17 cellular contexts compared by ENCODE assay signal in the genomic region with DNA sequence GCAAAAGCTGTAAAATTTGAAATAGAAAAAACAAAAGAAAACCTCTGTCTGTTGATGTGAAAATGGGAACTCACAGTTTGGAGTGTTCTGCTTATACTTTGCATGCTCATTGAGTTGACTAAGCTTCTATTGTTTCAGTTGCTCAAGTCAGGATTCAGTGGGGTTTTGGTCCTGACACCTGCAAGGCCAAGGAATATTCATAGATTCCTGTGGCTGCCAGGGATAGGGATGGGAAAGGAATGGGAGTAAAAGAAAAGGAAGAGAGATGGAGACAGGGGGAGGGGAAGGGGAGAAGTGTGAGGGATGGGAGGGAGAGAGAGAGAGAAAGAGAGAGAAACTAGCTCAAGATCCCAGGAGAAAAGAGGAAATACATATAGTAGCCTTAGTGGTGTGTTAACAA. TPM values are rescaled to one million over a fixed set of nuclear protein-coding genes. Genes with fewer than 3 reads are reported as not detected.
A peak's percentile ranks its signal among the peaks of the same experiment; 100 is the strongest.
DNase-seq lines count a peak whose midpoint lies in the region; ATAC-seq, FAIRE-seq and TF ChIP-seq lines count a peak whose summit lies in the region.
"Had no signal": no experiment of that assay in that cellular context is flagged by ENCODE, and none has a peak within 500 bp of the region (broad histone marks: within the 10 kb centered on the region; RNA-seq: fewer than 3 reads in every experiment).

No MANE protein-coding gene starts in this region.

- DNase-seq in A549 (ENCODE audit: low read depth in 1 of 2, low spot score in 1 of 2), result no peak
- peak; percentile 15 for DNase-seq in fibroblast of the aortic adventitia (ENCODE audit: low read depth)
- no peak for DNase-seq in HepG2 (ENCODE audit: low spot score)
- DNase-seq in spleen, result no peak
- DNase-seq in activated CD4-positive, alpha-beta memory T cell treated with anti-CD3 and anti-CD28 coated beads, Interleukin-2, amount 10 ng/mL, durations not matched to agents 7 days and 5 days, result no peak
- no peak for DNase-seq in GM12892 (ENCODE audit: insufficient read length)
- DNase-seq: BE2C; CD4-positive, alpha-beta T cell; GF-D8; NCI-H1105; NCI-H1694; NCI-H2081 treated with DMSO at 0.1 percent for 48 hours; NCI-H510A treated with DMSO at 0.1 percent for 48 hours had no signal

- no peaks in the 10 kb centered on the region for H4K20me1 ChIP-seq in HepG2 (ENCODE audit: insufficient read depth, low read length)

- H3K27me3 ChIP-seq in HUES64 (ENCODE audit: insufficient read depth, low read length) (no peaks in the 10 kb centered on the region), HepG2 (ENCODE audit: control insufficient read depth in 1 of 2, insufficient read depth in 2 of 2, low read length in 2 of 2) (no peaks in the 10 kb centered on the region), spleen (replicated peaks in 1 of 7) (no peaks in the 10 kb centered on the region)
- H3K27me3 ChIP-seq: BE2C had no signal

- no peaks in the 10 kb centered on the region for H3K9me3 Mint-ChIP-seq in activated CD4-positive, alpha-beta memory T cell treated with anti-CD3 and anti-CD28 coated beads, Interleukin-2, amount 10 ng/mL, durations not matched to agents 7 days and 5 days
- H3K9me3 Mint-ChIP-seq: CD4-positive, alpha-beta T cell had no signal

- no peak for TF ChIP-seq POLR2A in A549 (IDR thresholded peaks at IDR 0.05; ENCODE audit: low read length)
- TF ChIP-seq POLR2A in HepG2 (IDR thresholded peaks at IDR 0.05; ENCODE audit: insufficient read depth in 1 of 2, low read depth in 2 of 2, low read length in 2 of 2), result no peak
- no peak for TF ChIP-seq POLR2A in spleen (IDR thresholded peaks at IDR 0.05)
- TF ChIP-seq POLR2A in GM12892 (IDR thresholded peaks at IDR 0.05; ENCODE audit: low read depth, low read length), result no peak

- H3K36me3 Mint-ChIP-seq in activated CD4-positive, alpha-beta memory T cell treated with anti-CD3 and anti-CD28 coated beads, Interleukin-2, amount 10 ng/mL, durations not matched to agents 7 days and 5 days (ENCODE audit: low read depth), result no peaks in the 10 kb centered on the region

- ATAC-seq in A549 (no peak), HepG2 (no peak), HG02970 (IDR thresholded peaks at IDR 0.05; ENCODE audit: low FRiP score, unreplicated experiment) (no peak)

- intact Hi-C loops in HepG2 (cut with micrococcal nuclease; ENCODE audit: unreplicated experiment), result no loop called here
- intact Hi-C loops in spleen (cut with DNase I; ENCODE audit: low total_unique reads), result no loop called here

- POLR2A ChIA-PET in A549 (lab: Yijun Ruan, JAX) (no interaction called here), HepG2 (lab: Yijun Ruan, JAX) (no interaction called here)
- POLR2A ChIA-PET in activated CD4-positive, alpha-beta memory T cell treated with anti-CD3 and anti-CD28 coated beads, Interleukin-2, amount 10 ng/mL, durations not matched to agents 7 days and 5 days (lab: Charles Lee), result no interaction called here

- H3K9ac ChIP-seq in HUES64 (ENCODE audit: low read depth, low read length) (no peak overlapping the region), HepG2 (ENCODE audit: insufficient read depth, low read depth, low read length) (no peak overlapping the region)

- FAIRE-seq in A549 (lab: Jason Lieb, UNC) (no peak), HepG2 (lab: Jason Lieb, UNC) (no peak), GM12892 (lab: Jason Lieb, UNC) (no peak)
- FAIRE-seq: H54, HTR-8/SVneo had no signal

- no peak overlapping the region for H3K4me3 Mint-ChIP-seq in activated CD4-positive, alpha-beta memory T cell treated with anti-CD3 and anti-CD28 coated beads, Interleukin-2, amount 10 ng/mL, durations not matched to agents 7 days and 5 days
- H3K4me3 Mint-ChIP-seq: CD4-positive, alpha-beta T cell had no signal

- H3K79me2 ChIP-seq in HepG2 (ENCODE audit: insufficient read depth, low read length), result no peaks in the 10 kb centered on the region

- BruUV-seq in HepG2 (replicated peaks; lab: Mats Ljungman, UMichigan), result no TSS peak

- no peaks in the 10 kb centered on the region for H3K27me3 Mint-ChIP-seq in activated CD4-positive, alpha-beta memory T cell treated with anti-CD3 and anti-CD28 coated beads, Interleukin-2, amount 10 ng/mL, durations not matched to agents 7 days and 5 days

- no peak overlapping the region for H3K27ac Mint-ChIP-seq in activated CD4-positive, alpha-beta memory T cell treated with anti-CD3 and anti-CD28 coated beads, Interleukin-2, amount 10 ng/mL, durations not matched to agents 7 days and 5 days
- H3K27ac Mint-ChIP-seq: CD4-positive, alpha-beta T cell had no signal

- H3K4me2 ChIP-seq in A549, result no peak overlapping the region
- H3K4me2 ChIP-seq in HepG2 (ENCODE audit: low read depth, low read length), result no peak overlapping the region

- H3K36me3 ChIP-seq in HUES64 (ENCODE audit: insufficient read depth, low read length), result no peaks in the 10 kb centered on the region
- no peaks in the 10 kb centered on the region for H3K36me3 ChIP-seq in HepG2 (replicated peaks in 1 of 2; ENCODE audit: control insufficient read depth in 1 of 2, insufficient read depth in 2 of 2, low read length in 2 of 2)
- H3K36me3 ChIP-seq in spleen, result no peaks in the 10 kb centered on the region
- H3K36me3 ChIP-seq: BE2C had no signal

- H3K27ac ChIP-seq in A549 (peak overlapping the region; percentile 28 to 55; a peak in 3 of 6 replicates), HUES64 (ENCODE audit: low read depth, low read length) (peak overlapping the region; percentile 83), HepG2 (ENCODE audit: extremely low read length, insufficient read depth, low read length) (no peak overlapping the region), spleen (no peak overlapping the region)

- peaks cover 17% of the 10 kb centered on the region; the same call in 2 of the 3 replicates for H3K4me1 ChIP-seq in A549
- peaks cover 22% of the 10 kb centered on the region for H3K4me1 ChIP-seq in HUES64 (ENCODE audit: insufficient read depth, low read length)
- H3K4me1 ChIP-seq in HepG2 (ENCODE audit: insufficient read depth, low read length), result peaks cover 7% of the 10 kb centered on the region
- no peaks in the 10 kb centered on the region for H3K4me1 ChIP-seq in spleen
- H3K4me1 ChIP-seq: BE2C had no signal

- H3K4me3 ChIP-seq in A549 (peak overlapping the region; percentile 26; the same call in 2 of the 3 replicates), HUES64 (ENCODE audit: low read length) (no peak overlapping the region), fibroblast of the aortic adventitia (ENCODE audit: low read depth, low read length) (no peak overlapping the region), HepG2 (replicated peaks in 1 of 3; ENCODE audit: insufficient read depth in 1 of 3, low read depth in 2 of 3, low read length in 3 of 3) (no peak overlapping the region), spleen (no peak overlapping the region)

- H2AFZ ChIP-seq in HepG2 (ENCODE audit: low read length), result no peak overlapping the region

- no peak for TF ChIP-seq CTCF in A549 (IDR thresholded peaks at IDR 0.05)
- TF ChIP-seq CTCF in fibroblast of the aortic adventitia (IDR thresholded peaks at IDR 0.05; ENCODE audit: insufficient read depth, low read length), result no peak
- no peak for TF ChIP-seq CTCF in HepG2 (CRISPR knock-in tag; IDR thresholded peaks at IDR 0.05)
- no peak for TF ChIP-seq CTCF in spleen (IDR thresholded peaks at IDR 0.05 in 8 of 11, conservative IDR thresholded peaks at IDR 0.05 in 3 of 11)

- TF ChIP-seq RAD21 in A549 (conservative IDR thresholded peaks at IDR 0.05 in 1 of 2, IDR thresholded peaks at IDR 0.05 in 1 of 2) (no peak), HepG2 (CRISPR knock-in tag; IDR thresholded peaks at IDR 0.05) (no peak)

- TF ChIP-seq EP300 in A549 (IDR thresholded peaks at IDR 0.05) (no peak), HepG2 (IDR thresholded peaks at IDR 0.05; ENCODE audit: low read depth in 2 of 2, low read length in 2 of 2) (no peak), HepG2 (CRISPR knock-in tag; IDR thresholded peaks at IDR 0.05; ENCODE audit: borderline replicate concordance) (no peak)

- in situ Hi-C loops in HepG2 (cut with HindIII; ENCODE audit: extremely low pct_ligation_motif_present, low pct_unique_long_range_greater_than_20kb), result no loop called here

- no peaks in the 10 kb centered on the region for H3K4me1 Mint-ChIP-seq in activated CD4-positive, alpha-beta memory T cell treated with anti-CD3 and anti-CD28 coated beads, Interleukin-2, amount 10 ng/mL, durations not matched to agents 7 days and 5 days

- CTCF ChIA-PET in A549 (lab: Yijun Ruan, JAX) (no interaction called here), HepG2 (lab: Yijun Ruan, JAX; ENCODE audit: low intra/inter-chr PET ratio, low total read pairs) (no interaction called here)
- CTCF ChIA-PET in activated CD4-positive, alpha-beta memory T cell treated with anti-CD3 and anti-CD28 coated beads, Interleukin-2, amount 10 ng/mL, durations not matched to agents 7 days and 5 days (lab: Charles Lee), result no interaction called here

- no peaks in the 10 kb centered on the region for H3K9me3 ChIP-seq in A549
- no peaks in the 10 kb centered on the region for H3K9me3 ChIP-seq in HUES64 (ENCODE audit: insufficient read depth, low read depth, low read length)
- H3K9me3 ChIP-seq in HepG2 (ENCODE audit: low read length), result no peaks in the 10 kb centered on the region
- no peaks in the 10 kb centered on the region for H3K9me3 ChIP-seq in spleen
- H3K9me3 ChIP-seq: BE2C had no signal

RNA-seq across cellular contexts. Expression of a gene that starts 1.3 kb away (rescaled TPM):
- polyA plus RNA-seq in A549 (2011; rRNA removed) (59.3 and 61.3 TPM in 2 replicates), A549 (2017; fragmentation: RNase III; extraction: RNeasy Plus Mini Kit Qiagen cat#74134 plus additional on column Dnase treatment) (15.1 to 16.1 TPM (median 15.9 TPM) in 3 replicates), HepG2 (2011; rRNA removed) (17.6 and 24.4 TPM in 2 replicates), spleen (under 1 TPM; 0.30 to 0.74 (median 0.38) TPM)
- polyA plus RNA-seq in A549 (2012; cell fraction: cytosol; rRNA removed), result 4.0 and 4.8 TPM in 2 replicates
- polyA plus RNA-seq in A549 (2012; cell fraction: nucleus; rRNA removed), result 9.1 and 13.2 TPM in 2 replicates
- 87.9 and 142 TPM in 2 replicates for polyA minus RNA-seq in A549 (2011; rRNA and poly(A)+ RNA removed)
- 8.7 TPM for polyA plus RNA-seq in HUES64 (2013, experiment 1 of 2)
- 14.6 TPM for polyA plus RNA-seq in HUES64 (2013, experiment 2 of 2)
- total RNA-seq in fibroblast of the aortic adventitia (ENCODE audit: low replicate concordance) (24.6 and 35.7 TPM in 2 replicates), HepG2 (2016; rRNA removed; fragmentation: Illumina TruSeq; extraction: Trizol) (44.9 and 51.7 TPM in 2 replicates), spleen (1 to 10 TPM; 2.6 to 8.1 (median 4.1) TPM)
- 4.5 and 7.1 TPM in 2 replicates for total RNA-seq in HepG2 (2016; cell fraction: cytosol; rRNA removed; fragmentation: Illumina TruSeq; extraction: Trizol; ENCODE audit: low read depth)
- 42.6 and 49.0 TPM in 2 replicates for total RNA-seq in HepG2 (2016; cell fraction: insoluble cytoplasmic fraction; rRNA removed; fragmentation: Illumina TruSeq; extraction: Trizol)
- 22.1 and 24.3 TPM in 2 replicates for total RNA-seq in HepG2 (2016; cell fraction: membrane; rRNA removed; fragmentation: Illumina TruSeq; extraction: Trizol)
- total RNA-seq in HepG2 (2016; cell fraction: nucleus; rRNA removed; fragmentation: Illumina TruSeq; extraction: Trizol), result 47.7 and 52.3 TPM in 2 replicates
- 16.5 and 18.6 TPM in 2 replicates for polyA plus RNA-seq in HepG2 (2011; cell fraction: cytosol; rRNA removed)
- polyA plus RNA-seq in HepG2 (2011; cell fraction: nucleus; rRNA removed), result 16.9 and 18.9 TPM in 2 replicates
- polyA plus RNA-seq in HepG2 (2012), result 13.0 and 24.2 TPM in 2 replicates
- 1.3 and 1.4 TPM in 2 replicates for polyA plus RNA-seq in HepG2 (2016; cell fraction: cytosol; fragmentation: Illumina TruSeq; extraction: Trizol; ENCODE audit: low read depth)
- polyA plus RNA-seq in HepG2 (2016; cell fraction: insoluble cytoplasmic fraction; fragmentation: Illumina TruSeq; extraction: Trizol; ENCODE audit: low read depth), result 22.9 and 25.1 TPM in 2 replicates
- 7.7 and 8.8 TPM in 2 replicates for polyA plus RNA-seq in HepG2 (2016; cell fraction: membrane; fragmentation: Illumina TruSeq; extraction: Trizol; ENCODE audit: low read depth)
- 28.4 and 30.6 TPM in 2 replicates for polyA plus RNA-seq in HepG2 (2016; cell fraction: nucleus; fragmentation: Illumina TruSeq; extraction: Trizol; ENCODE audit: insufficient read depth, low read depth)
- polyA minus RNA-seq in HepG2 (2011; rRNA and poly(A)+ RNA removed; ENCODE audit: low replicate concordance), result 49.7 and 1,370 TPM in 2 replicates
- 44.2 and 46.4 TPM in 2 replicates for polyA minus RNA-seq in HepG2 (2011; cell fraction: cytosol; rRNA and poly(A)+ RNA removed)
- polyA minus RNA-seq in HepG2 (2011; cell fraction: nucleus; rRNA and poly(A)+ RNA removed), result 89.2 and 97.7 TPM in 2 replicates
- total RNA-seq in activated CD4-positive, alpha-beta memory T cell treated with anti-CD3 and anti-CD28 coated beads, Interleukin-2, amount 10 ng/mL, durations not matched to agents 7 days and 5 days, result under 1 TPM; 0.15 to 0.86 TPM
- polyA plus RNA-seq in GM12892 (2012; ENCODE audit: missing spikeins), result 4.9 TPM

Comparison
In these comparisons a context has a peak if more than half of its experiments do, and no peak if none do; other contexts are left out.
1. H3K27ac ChIP-seq: peak in A549 (2 of 2) and HUES64 (single experiment); none in HepG2 (single experiment) and spleen (0 of 8).